ENCODE assay signal across 8 cellular contexts in genomic region chr10:118870467-118871243, GRCh38.
DNase-seq lines count a peak whose midpoint lies in the region; ATAC-seq and TF ChIP-seq lines count a peak whose summit lies in the region.

No MANE protein-coding gene starts in this region.

- H2BK12ac ChIP-seq in H9 (ENCODE audit: insufficient read length, low read depth, low read length) = no peak overlapping the region

- no peak overlapping the region for H4K8ac ChIP-seq in H9 (replicated peaks; ENCODE audit: insufficient read length, low read depth, low read length)

- no peak overlapping the region for H3K4ac ChIP-seq in H9 (ENCODE audit: low read depth, low read length)

- H3K4me3 Mint-ChIP-seq in H9 (no peak overlapping the region), T-helper 17 cell (no peak overlapping the region)

- no peak overlapping the region for H2AK5ac ChIP-seq in H9 (ENCODE audit: insufficient read length, low read length)

- H2BK20ac ChIP-seq in H9 (ENCODE audit: low read depth, low read length, poor library complexity, severe bottlenecking) = no peak overlapping the region

- H3K79me2 ChIP-seq in H9 (ENCODE audit: insufficient read depth, low read length) (no peaks in the 10 kb centered on the region), Karpas-422 (ENCODE audit: low read length) (no peaks in the 10 kb centered on the region)

- H3T11ph ChIP-seq in H9 (ENCODE audit: low read length) = no peak overlapping the region

- peaks cover 0 to 2% of the 10 kb centered on the region in 2 experiments; a peak in 1 of 5 replicates for H3K9me3 Mint-ChIP-seq in H9

- no peaks in the 10 kb centered on the region for H3K23me2 ChIP-seq in H9 (ENCODE audit: insufficient read length, low read depth, low read length, poor library complexity, severe bottlenecking)

- no CpG with 5 or more reads among the region's 4 CpGs for WGBS in H9 (ENCODE audit: extremely low coverage, insufficient read length, low lambda C conversion rate)

- H3K27me3 Mint-ChIP-seq in H9 (ENCODE audit: low read depth) (peaks cover 1% of the 10 kb centered on the region; the same call in 1 of the 2 replicates), T-helper 17 cell (peaks cover 65% of the 10 kb centered on the region)

- H3K9me3 ChIP-seq in H9 (ENCODE audit: control insufficient read depth, low read depth, low read length) (no peaks in the 10 kb centered on the region), Karpas-422 (ENCODE audit: low read length) (no peaks in the 10 kb centered on the region), T-helper 17 cell (ENCODE audit: control insufficient read depth, low read length, poor library complexity, severe bottlenecking) (no peaks in the 10 kb centered on the region)

- H3K27me3 ChIP-seq in H9 (ENCODE audit: insufficient read depth, low read length) (no peaks in the 10 kb centered on the region), Karpas-422 (ENCODE audit: low read length) (no peaks in the 10 kb centered on the region)

- no peak overlapping the region for H3K56ac ChIP-seq in H9 (ENCODE audit: insufficient read length, low read depth, low read length)

- peak overlapping the region in 2 of 3 experiments; percentile 44 to 76; a peak in 4 of 7 replicates for H3K27ac Mint-ChIP-seq in H9
- no peak overlapping the region for H3K27ac Mint-ChIP-seq in T-helper 17 cell

- H2AFZ ChIP-seq in H9 (ENCODE audit: low read length) = no peak overlapping the region
- no peak overlapping the region for H2AFZ ChIP-seq in Karpas-422 (ENCODE audit: low read length)

- H2BK5ac ChIP-seq in H9 (ENCODE audit: insufficient read length, low read length) = no peak overlapping the region

- TF ChIP-seq CTCF in H9 (conservative IDR thresholded peaks at IDR 0.05) (no peak), retinal pigment epithelial cell (conservative IDR thresholded peaks at IDR 0.05; ENCODE audit: low read depth, low read length) (no peak)

- H3K9me2 ChIP-seq in Karpas-422 (replicated peaks; ENCODE audit: insufficient read depth, low read length) = no peaks in the 10 kb centered on the region

- no peak overlapping the region for H3K9ac ChIP-seq in H9 (ENCODE audit: extremely low read depth, insufficient read length, low read length)
- H3K9ac ChIP-seq in Karpas-422 (ENCODE audit: low read length) = no peak overlapping the region

- no peak overlapping the region for H2BK15ac ChIP-seq in H9 (ENCODE audit: low read depth, low read length)

- no peak overlapping the region for H3K23ac ChIP-seq in H9 (ENCODE audit: insufficient read length, low read depth, low read length)

- H4K20me1 ChIP-seq in H9 (ENCODE audit: control insufficient read depth, insufficient read depth, insufficient read length) = no peaks in the 10 kb centered on the region
- no peaks in the 10 kb centered on the region for H4K20me1 ChIP-seq in Karpas-422 (ENCODE audit: insufficient read depth, low read depth, low read length)

- DNase-seq in H9 (no peak), SKM-1 (lab: John Stamatoyannopoulos, UW; ENCODE audit: unreplicated experiment) (peak; percentile 71), glomerular visceral epithelial cell (ENCODE audit: extremely low spot score) (peak; percentile 54), retinal pigment epithelial cell (ENCODE audit: low read depth) (peak; percentile 76), Karpas-422 (no peak), T-helper 17 cell (no peak)

- no peak overlapping the region for H3K4me3 ChIP-seq in retinal pigment epithelial cell (ENCODE audit: low read length)
- H3K4me3 ChIP-seq in Karpas-422 (ENCODE audit: low read length) = no peak overlapping the region

- ATAC-seq in HG02623 (IDR thresholded peaks at IDR 0.05; ENCODE audit: unreplicated experiment) (no peak), T-helper 17 cell (no peak), GM18870 (IDR thresholded peaks at IDR 0.05; ENCODE audit: unreplicated experiment) (no peak)

- H3K4me1 Mint-ChIP-seq in H9 = peaks cover 23 to 27% of the 10 kb centered on the region in 2 experiments
- H3K4me1 Mint-ChIP-seq in T-helper 17 cell = no peaks in the 10 kb centered on the region

- H4K5ac ChIP-seq in H9 (ENCODE audit: insufficient read length, low read depth, low read length) = no peak overlapping the region

- no peak overlapping the region for H2BK120ac ChIP-seq in H9 (ENCODE audit: low read depth, low read length, poor library complexity, severe bottlenecking)

- H3K18ac ChIP-seq in H9 (ENCODE audit: insufficient read length, low read depth, low read length) = no peak overlapping the region

- no peaks in the 10 kb centered on the region for H3K36me3 ChIP-seq in Karpas-422 (ENCODE audit: insufficient read depth, low read length)

- no peak overlapping the region for H3K27ac ChIP-seq in H9 (ENCODE audit: insufficient read length, low read depth, low read length)
- no peak overlapping the region for H3K27ac ChIP-seq in Karpas-422 (ENCODE audit: low read length)

- H3K4me1 ChIP-seq in H9 (ENCODE audit: insufficient read depth, low read length) (no peaks in the 10 kb centered on the region; the same call in 1 of the 2 replicates), Karpas-422 (ENCODE audit: low read length) (no peaks in the 10 kb centered on the region)

- H3K4me2 ChIP-seq in H9 (ENCODE audit: insufficient read depth, insufficient read length, low read length) = no peak overlapping the region
- H3K4me2 ChIP-seq in Karpas-422 (ENCODE audit: low read depth, low read length, poor library complexity, severe bottlenecking) = no peak overlapping the region

- H3K14ac ChIP-seq in H9 (ENCODE audit: insufficient read depth, low read length) = no peak overlapping the region

- no peaks in the 10 kb centered on the region for H3K79me1 ChIP-seq in H9 (ENCODE audit: insufficient read depth, low read depth, low read length, poor library complexity, severe bottlenecking)

- H3K36me3 Mint-ChIP-seq in H9 (ENCODE audit: insufficient read depth in 1 of 3, low read depth in 3 of 3) (no peaks in the 10 kb centered on the region; a peak in 2 of 7 replicates), T-helper 17 cell (ENCODE audit: low read depth) (no peaks in the 10 kb centered on the region)

- no peak overlapping the region for H4K91ac ChIP-seq in H9 (ENCODE audit: insufficient read length, low read depth, low read length)

Comparison
In these comparisons a context has a peak if more than half of its experiments do, and no peak if none do; other contexts are left out.
1. DNase-seq: peak in SKM-1 (single experiment), glomerular visceral epithelial cell (single experiment) and retinal pigment epithelial cell (single experiment); none in H9 (single experiment), Karpas-422 (single experiment) and T-helper 17 cell (0 of 3).